ENCODE assay signal across 10 cellular contexts in the genomic region with DNA sequence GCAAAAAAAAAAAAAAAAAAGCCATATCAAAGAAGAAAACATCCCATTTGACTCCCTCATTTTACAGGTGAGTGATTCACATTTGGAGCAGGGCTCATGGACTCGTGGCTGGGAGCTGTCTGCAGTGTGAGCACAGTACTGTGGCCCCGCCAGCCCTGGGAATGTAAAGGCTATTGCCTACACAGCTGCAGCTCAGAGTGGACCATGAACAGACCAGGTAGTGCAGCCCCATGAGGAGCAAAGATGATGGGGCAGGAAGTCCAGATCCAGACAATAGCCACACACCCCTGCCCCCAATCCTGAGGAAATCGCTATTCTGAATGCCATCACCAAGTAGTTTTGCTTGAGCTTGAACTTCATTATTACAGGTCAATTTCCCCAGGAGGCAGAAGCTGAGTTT. TPM values are rescaled to one million over a fixed set of nuclear protein-coding genes. Genes with fewer than 3 reads are reported as not detected.
"Had no signal": no experiment of that assay in that cellular context is flagged by ENCODE, and none has a peak within 500 bp of the region (broad histone marks: within the 10 kb centered on the region; RNA-seq: fewer than 3 reads in every experiment).

No MANE protein-coding gene starts in this region.

- H3K27ac Mint-ChIP-seq: HFFc6 had no signal

- H3K4me3 Mint-ChIP-seq: HFFc6 had no signal

- H3K36me3 ChIP-seq: HAP-1 had no signal

- H3K9me3 ChIP-seq: HAP-1 had no signal

- H3K4me3 ChIP-seq: GM23248, HAP-1 had no signal

- ATAC-seq: HCT116 had no signal

- DNase-seq: GM23248, GOT3, H7, HFFc6, IMR-90 had no signal

- H3K9me3 Mint-ChIP-seq: HFFc6 had no signal

- H3K27ac ChIP-seq: GM23248, HL-60 had no signal

RNA-seq across cellular contexts. Expression of a gene that starts 55.4 kb away (rescaled TPM):
- total RNA-seq: GM23248, H4, HFFc6, HT1080, IMR-90 had no signal
